Comparison of ENCODE assay signal across 19 cellular contexts in genomic region chr16:84875846-84876245, GRCh38. TPM values are rescaled to one million over a fixed set of nuclear protein-coding genes. Genes with fewer than 3 reads are reported as not detected.
DNase-seq lines count a peak whose midpoint lies in the region; ATAC-seq, FAIRE-seq and TF ChIP-seq lines count a peak whose summit lies in the region.
"Had no signal": no experiment of that assay in that cellular context is flagged by ENCODE, and none has a peak within 500 bp of the region (broad histone marks: within the 10 kb centered on the region; RNA-seq: fewer than 3 reads in every experiment).

No MANE protein-coding gene starts in this region.

- H3K9me1 ChIP-seq in IMR-90 (ENCODE audit: insufficient read depth, low read length) (peaks cover 6% of the 10 kb centered on the region; the same call in 1 of the 2 replicates), K562 (ENCODE audit: control insufficient read depth, insufficient read depth, low read length) (no peaks in the 10 kb centered on the region)

- in situ Hi-C loops in IMR-90 (cut with MboI; ENCODE audit: low sequenced_read_pairs), result no loop called here
- in situ Hi-C loops in K562 (cut with MboI), result no loop called here

- 100% methylated on average over 3 of the region's 6 CpGs; no CpG with 5 or more reads in 1 of the 2 experiments for WGBS in IMR-90 (ENCODE audit: extremely low coverage in 2 of 2, insufficient read length in 1 of 2), 2 experiments
- 86% methylated on average over 6 of the region's 6 CpGs for WGBS in K562 (ENCODE audit: insufficient coverage, low coverage, missing lambda C conversion rate)

- no peak overlapping the region for H3K23ac ChIP-seq in IMR-90 (ENCODE audit: low read depth, low read length)

- no peaks in the 10 kb centered on the region for H3K27me3 ChIP-seq in left ventricle myocardium inferior (ENCODE audit: low read depth)
- no peaks in the 10 kb centered on the region for H3K27me3 ChIP-seq in IMR-90 (ENCODE audit: control insufficient read depth, insufficient read depth, low read length)
- H3K27me3 ChIP-seq in K562 (ENCODE audit: control insufficient read depth in 2 of 2, insufficient read depth in 2 of 2, low read length in 2 of 2), result no peaks in the 10 kb centered on the region
- H3K27me3 ChIP-seq in osteoblast (ENCODE audit: insufficient read depth, low read length), result no peaks in the 10 kb centered on the region
- H3K27me3 ChIP-seq in naive thymus-derived CD4-positive, alpha-beta T cell (ENCODE audit: control insufficient read depth in 2 of 2, insufficient read depth in 2 of 2, low read length in 2 of 2), result no peaks in the 10 kb centered on the region
- H3K27me3 ChIP-seq: BLaER1 treated with 17β-estradiol and CSF1 and Interleukin-3, amounts not matched to agents 10 nM and 100 nM had no signal

- H3K9me3 ChIP-seq in left ventricle myocardium inferior (replicated peaks), result no peaks in the 10 kb centered on the region
- peaks cover 5% of the 10 kb centered on the region for H3K9me3 ChIP-seq in IMR-90 (ENCODE audit: control insufficient read depth, insufficient read depth, low read length)
- H3K9me3 ChIP-seq in K562 (replicated peaks; ENCODE audit: control insufficient read depth, insufficient read depth, low read depth, low read length), result no peaks in the 10 kb centered on the region
- H3K9me3 ChIP-seq in osteoblast (ENCODE audit: low read depth, low read length), result no peaks in the 10 kb centered on the region
- no peaks in the 10 kb centered on the region for H3K9me3 ChIP-seq in naive thymus-derived CD4-positive, alpha-beta T cell (ENCODE audit: control insufficient read depth in 2 of 3, low read length in 3 of 3)
- H3K9me3 ChIP-seq in OCI-LY7 (ENCODE audit: low read length), result no peaks in the 10 kb centered on the region

- BruUV-seq in IMR-90 (replicated peaks; lab: Mats Ljungman, UMichigan) (no TSS peak), K562 (replicated peaks; lab: Mats Ljungman, UMichigan) (no TSS peak), OCI-LY7 (replicated peaks; lab: Mats Ljungman, UMichigan) (no TSS peak)

- H4K5ac ChIP-seq in IMR-90 (ENCODE audit: low read depth, low read length), result no peak overlapping the region; the same call in 1 of the 2 replicates

- H2BK20ac ChIP-seq in IMR-90 (ENCODE audit: low read depth, low read length), result no peak overlapping the region

- H3K4me1 Mint-ChIP-seq in naive thymus-derived CD4-positive, alpha-beta T cell, result no peaks in the 10 kb centered on the region
- H3K4me1 Mint-ChIP-seq: B cell; CD4-positive, CD25-positive, alpha-beta regulatory T cell; CD8-positive, alpha-beta memory T cell had no signal

- TF ChIP-seq CTCF in left ventricle myocardium inferior (IDR thresholded peaks at IDR 0.05; ENCODE audit: borderline replicate concordance) (no peak), IMR-90 (conservative IDR thresholded peaks at IDR 0.05; ENCODE audit: low read depth, low read length) (no peak), K562 (IDR thresholded peaks at IDR 0.05 in 2 of 3, conservative IDR thresholded peaks at IDR 0.05 in 1 of 3; ENCODE audit: insufficient read depth in 2 of 3, low read depth in 1 of 3, low read length in 3 of 3) (no peak), osteoblast (IDR thresholded peaks at IDR 0.05; ENCODE audit: extremely low read depth, low read depth, low read length) (no peak), OCI-LY7 (conservative IDR thresholded peaks at IDR 0.05; ENCODE audit: low read length) (no peak)

- CTCF ChIA-PET in IMR-90 (lab: Yijun Ruan, JAX), result no interaction called here
- CTCF ChIA-PET in K562 (lab: Yijun Ruan, JAX; ENCODE audit: low intra/inter-chr PET ratio), result no interaction called here
- CTCF ChIA-PET in naive thymus-derived CD4-positive, alpha-beta T cell (lab: Charles Lee), result no interaction called here
- CTCF ChIA-PET in OCI-LY7 (lab: Charles Lee; ENCODE audit: unreplicated experiment), result no interaction called here

- no peak for TF ChIP-seq POLR2A in IMR-90 (IDR thresholded peaks at IDR 0.05; ENCODE audit: low read depth, low read length)
- no peak for TF ChIP-seq POLR2A in K562 (conservative IDR thresholded peaks at IDR 0.05)

- peaks cover 0 to 1% (median 0%) of the 10 kb centered on the region in 5 donors for H3K36me3 Mint-ChIP-seq in naive thymus-derived CD4-positive, alpha-beta T cell
- H3K36me3 Mint-ChIP-seq: CD4-positive, CD25-positive, alpha-beta regulatory T cell; CD8-positive, alpha-beta memory T cell had no signal

- no peak overlapping the region for H2BK15ac ChIP-seq in IMR-90 (ENCODE audit: low read depth, low read length)

- FAIRE-seq in K562 (lab: Jason Lieb, UNC), result no peak
- FAIRE-seq: H54 had no signal

- no peak overlapping the region for H2AK5ac ChIP-seq in IMR-90 (ENCODE audit: low read depth, low read length)

- H3K4me3 Mint-ChIP-seq in naive thymus-derived CD4-positive, alpha-beta T cell, result no peak overlapping the region
- H3K4me3 Mint-ChIP-seq: B cell; CD4-positive, CD25-positive, alpha-beta regulatory T cell; CD8-positive, alpha-beta memory T cell; GM23338 had no signal

- H3K9me3 Mint-ChIP-seq in naive thymus-derived CD4-positive, alpha-beta T cell, result no peaks in the 10 kb centered on the region
- H3K9me3 Mint-ChIP-seq: CD4-positive, CD25-positive, alpha-beta regulatory T cell; CD8-positive, alpha-beta memory T cell; GM23338 had no signal

- dilution Hi-C loops in IMR-90 (cut with HindIII; ENCODE audit: low sequenced_read_pairs, unreplicated experiment), result no loop called here

- H3K9me2 ChIP-seq in OCI-LY7 (ENCODE audit: insufficient read depth, low read length), result no peaks in the 10 kb centered on the region

- no peak overlapping the region for H3K4ac ChIP-seq in IMR-90 (ENCODE audit: low read depth, low read length)

- no peak overlapping the region for H3K56ac ChIP-seq in IMR-90 (ENCODE audit: extremely low read depth, insufficient read depth, low read length)

- H3K27ac ChIP-seq in left ventricle myocardium inferior (replicated peaks) (no peak overlapping the region), IMR-90 (ENCODE audit: insufficient read depth, low read length) (no peak overlapping the region), K562 (ENCODE audit: extremely low read depth, low read depth, low read length) (no peak overlapping the region), osteoblast (ENCODE audit: low read depth, low read length) (no peak overlapping the region), OCI-LY7 (ENCODE audit: low read depth, low read length, poor library complexity, severe bottlenecking) (no peak overlapping the region)
- no peak overlapping the region for H3K27ac ChIP-seq in naive thymus-derived CD4-positive, alpha-beta T cell (ENCODE audit: low read depth, low read length)
- H3K27ac ChIP-seq: BLaER1 treated with 17β-estradiol and CSF1 and Interleukin-3, amounts not matched to agents 10 nM and 100 nM had no signal

- no peak for TF ChIP-seq EP300 in K562 (IDR thresholded peaks at IDR 0.05; ENCODE audit: low read length)

- no peak overlapping the region for H4K8ac ChIP-seq in IMR-90 (ENCODE audit: low read depth in 2 of 2, low read length in 2 of 2)

- POLR2A ChIA-PET in IMR-90 (lab: Charles Lee; ENCODE audit: unreplicated experiment) (interaction anchor here (0.6 kb wide), 1 partner anchor 11 kb away, joined by 3 read pairs; no protein-coding TSS in a partner anchor), K562 (lab: Yijun Ruan, JAX) (interaction anchor here (2.7 kb wide), 1 partner anchor 10 kb away, joined by 9 read pairs; no protein-coding TSS in a partner anchor), OCI-LY7 (lab: Charles Lee) (interaction anchor here (0.6 to 3.1 kb wide), 7 partner anchors 10 to 36 kb away, joined by 3 to 19 read pairs (median 3); no protein-coding TSS in a partner anchor)
- POLR2A ChIA-PET in naive thymus-derived CD4-positive, alpha-beta T cell (lab: Charles Lee), result no interaction called here

- no peak overlapping the region for H3K27ac Mint-ChIP-seq in naive thymus-derived CD4-positive, alpha-beta T cell
- H3K27ac Mint-ChIP-seq: B cell; CD4-positive, CD25-positive, alpha-beta regulatory T cell; CD8-positive, alpha-beta memory T cell; GM23338 had no signal

- H3K4me2 ChIP-seq in IMR-90 (ENCODE audit: low read depth, low read length), result no peak overlapping the region
- no peak overlapping the region for H3K4me2 ChIP-seq in K562 (ENCODE audit: insufficient read depth, low read length)
- no peak overlapping the region for H3K4me2 ChIP-seq in osteoblast (ENCODE audit: insufficient read depth, low read length)
- H3K4me2 ChIP-seq in OCI-LY7 (ENCODE audit: low read length), result no peak overlapping the region
- H3K4me2 ChIP-seq: BLaER1 treated with 17β-estradiol and CSF1 and Interleukin-3, amounts not matched to agents 10 nM and 100 nM; GM23338 had no signal

- H3K18ac ChIP-seq in IMR-90 (ENCODE audit: low read depth, low read length), result peak overlapping the region; percentile 0; the same call in 1 of the 2 replicates

- no peaks in the 10 kb centered on the region for H3K79me1 ChIP-seq in IMR-90 (ENCODE audit: low read depth in 1 of 2, low read length in 2 of 2)

- no peak overlapping the region for H2AK9ac ChIP-seq in IMR-90 (replicated peaks; ENCODE audit: low read depth, low read length, poor library complexity)

- no peak overlapping the region for H2AFZ ChIP-seq in IMR-90 (replicated peaks; ENCODE audit: low read length, poor library complexity)
- H2AFZ ChIP-seq in K562 (ENCODE audit: low read depth, low read length), result no peak overlapping the region
- no peak overlapping the region for H2AFZ ChIP-seq in osteoblast (ENCODE audit: low read length)
- no peak overlapping the region for H2AFZ ChIP-seq in OCI-LY7 (ENCODE audit: low read length)
- H2AFZ ChIP-seq: GM23338 had no signal

- H2BK120ac ChIP-seq in IMR-90 (ENCODE audit: low read depth, low read length), result no peak overlapping the region

- H3K4me1 ChIP-seq in left ventricle myocardium inferior (peaks cover 4% of the 10 kb centered on the region), IMR-90 (ENCODE audit: control insufficient read depth, insufficient read depth, low read length) (peaks cover 10% of the 10 kb centered on the region), K562 (replicated peaks in 1 of 2; ENCODE audit: control insufficient read depth in 2 of 2, insufficient read depth in 2 of 2, low read length in 2 of 2) (peaks cover 24 to 27% of the 10 kb centered on the region in 2 experiments), osteoblast (ENCODE audit: insufficient read depth, low read length) (no peaks in the 10 kb centered on the region), OCI-LY7 (ENCODE audit: insufficient read depth, low read length, poor library complexity, severe bottlenecking) (peaks cover 49% of the 10 kb centered on the region)
- H3K4me1 ChIP-seq in naive thymus-derived CD4-positive, alpha-beta T cell (ENCODE audit: control insufficient read depth in 2 of 2, insufficient read depth in 2 of 2, low read length in 2 of 2), result no peaks in the 10 kb centered on the region

- no peaks in the 10 kb centered on the region for H3K27me3 Mint-ChIP-seq in naive thymus-derived CD4-positive, alpha-beta T cell
- H3K27me3 Mint-ChIP-seq: CD4-positive, CD25-positive, alpha-beta regulatory T cell had no signal

- peaks cover 49% of the 10 kb centered on the region for H3K36me3 ChIP-seq in left ventricle myocardium inferior
- H3K36me3 ChIP-seq in IMR-90 (ENCODE audit: control insufficient read depth, insufficient read depth, low read length), result peaks cover 52% of the 10 kb centered on the region
- no peaks in the 10 kb centered on the region for H3K36me3 ChIP-seq in K562 (ENCODE audit: control insufficient read depth, insufficient read depth, low read length)
- no peaks in the 10 kb centered on the region for H3K36me3 ChIP-seq in osteoblast (ENCODE audit: insufficient read depth, low read length)
- H3K36me3 ChIP-seq in naive thymus-derived CD4-positive, alpha-beta T cell (ENCODE audit: control insufficient read depth in 2 of 3, insufficient read depth in 3 of 3, low read length in 3 of 3), result no peaks in the 10 kb centered on the region
- no peaks in the 10 kb centered on the region; the same call in 1 of the 2 replicates for H3K36me3 ChIP-seq in OCI-LY7 (ENCODE audit: insufficient read depth, low read length)

- DNase-seq in left ventricle myocardium superior (peak; percentile 18), left ventricle myocardium inferior (no peak), IMR-90 (no peak), K562 (ENCODE audit: extremely low read depth in 1 of 4, low spot score in 3 of 4) (no peak), osteoblast (ENCODE audit: insufficient read length, low spot score, missing footprints) (peak; percentile 53), OCI-LY7 (ENCODE audit: low spot score) (no peak)
- DNase-seq in naive thymus-derived CD4-positive, alpha-beta T cell, result no peak
- DNase-seq: 8988T; CD4-positive, CD25-positive, alpha-beta regulatory T cell; CD8-positive, alpha-beta memory T cell; COR-L47; DMS 273 treated with DMSO at 0.1 percent for 48 hours; DMS79; GDM1; HCEC 1CT had no signal

- TF ChIP-seq RAD21 in IMR-90 (IDR thresholded peaks at IDR 0.05; ENCODE audit: low read length) (no peak), K562 (CRISPR knock-in tag; conservative IDR thresholded peaks at IDR 0.05 in 1 of 2, IDR thresholded peaks at IDR 0.05 in 1 of 2) (no peak)

- H4K20me1 ChIP-seq in IMR-90 (ENCODE audit: insufficient read depth, low read length) (no peaks in the 10 kb centered on the region), K562 (replicated peaks; ENCODE audit: control insufficient read depth, insufficient read depth, low read length) (no peaks in the 10 kb centered on the region), osteoblast (ENCODE audit: insufficient read depth, low read length) (no peaks in the 10 kb centered on the region), OCI-LY7 (ENCODE audit: insufficient read depth, low read length) (no peaks in the 10 kb centered on the region)
- H4K20me1 ChIP-seq: BLaER1 treated with 17β-estradiol and CSF1 and Interleukin-3, amounts not matched to agents 10 nM and 100 nM had no signal

- no peak overlapping the region for H2BK5ac ChIP-seq in IMR-90 (ENCODE audit: low read depth, low read length, poor library complexity, severe bottlenecking)

- H3K79me2 ChIP-seq in K562 (ENCODE audit: control insufficient read depth, insufficient read depth, low read length) (no peaks in the 10 kb centered on the region), osteoblast (ENCODE audit: insufficient read depth, low read length) (no peaks in the 10 kb centered on the region), OCI-LY7 (ENCODE audit: insufficient read depth, low read depth, low read length) (no peaks in the 10 kb centered on the region)

- no peak overlapping the region for H3K4me3 ChIP-seq in left ventricle myocardium inferior
- H3K4me3 ChIP-seq in IMR-90 (ENCODE audit: insufficient read depth, low read depth, low read length), result no peak overlapping the region
- no peak overlapping the region for H3K4me3 ChIP-seq in K562
- H3K4me3 ChIP-seq in osteoblast (ENCODE audit: insufficient read depth, low read length), result no peak overlapping the region
- H3K4me3 ChIP-seq in naive thymus-derived CD4-positive, alpha-beta T cell (ENCODE audit: low read length), result no peak overlapping the region
- no peak overlapping the region for H3K4me3 ChIP-seq in OCI-LY7 (ENCODE audit: low read depth, low read length, poor library complexity, severe bottlenecking)
- H3K4me3 ChIP-seq: BLaER1 treated with 17β-estradiol and CSF1 and Interleukin-3, amounts not matched to agents 10 nM and 100 nM; GM23338 had no signal

- H3K9ac ChIP-seq in IMR-90 (ENCODE audit: low read depth, low read length) (no peak overlapping the region), K562 (ENCODE audit: insufficient read depth in 1 of 2, low read depth in 2 of 2, low read length in 2 of 2) (no peak overlapping the region)
- H3K9ac ChIP-seq: BLaER1 treated with 17β-estradiol and CSF1 and Interleukin-3, amounts not matched to agents 10 nM and 100 nM had no signal

- H4K91ac ChIP-seq in IMR-90 (ENCODE audit: insufficient read depth, low read depth, low read length), result no peak overlapping the region; the same call in 1 of the 2 replicates

- ATAC-seq in left ventricle myocardium superior (no peak), IMR-90 (ENCODE audit: low read depth) (no peak), K562 (no peak)
- no peak for ATAC-seq in naive thymus-derived CD4-positive, alpha-beta T cell

- no peak overlapping the region for H3K14ac ChIP-seq in IMR-90 (replicated peaks; ENCODE audit: low read depth, low read length)

- intact Hi-C loops in left ventricle myocardium superior (cut with micrococcal nuclease) (no loop called here), left ventricle myocardium inferior (cut with micrococcal nuclease) (no loop called here), IMR-90 (cut with micrococcal nuclease) (loop anchor here (2.0 kb wide), 1 partner anchor 39 kb away; no protein-coding TSS in a partner anchor), K562 (cut with micrococcal nuclease) (no loop called here), OCI-LY7 (cut with micrococcal nuclease; ENCODE audit: unreplicated experiment) (no loop called here)
- intact Hi-C loops in naive thymus-derived CD4-positive, alpha-beta T cell (cut with micrococcal nuclease), result no loop called here

RNA-seq across cellular contexts. Expression of gene CRISPLD2, which starts 56.1 kb away (rescaled TPM):
- total RNA-seq in left ventricle myocardium superior (29.1 TPM), left ventricle myocardium inferior (12.8 TPM), IMR-90 (2012; rRNA removed) (35.0 and 37.5 TPM in 2 replicates), K562 (2014; rRNA removed) (0.12 TPM in 1 of 2 replicates, not detected in the other), K562 (2014; rRNA removed; fragmentation: Illumina TruSeq; extraction: Trizol) (0.04 and 0.10 TPM in 2 replicates), K562 (2015; rRNA removed; fragmentation: Illumina TruSeq; extraction: Trizol) (not detected in 2 replicates), K562 (2021) (0.22 and 0.24 TPM in 2 replicates), osteoblast (40.2 and 122 TPM in 2 replicates), OCI-LY7 (2022) (0.53 and 0.99 TPM in 2 replicates)
- polyA plus RNA-seq in IMR-90 (2012; rRNA removed) (21.3 and 23.1 TPM in 2 replicates), K562 (2011; rRNA removed) (0.05 TPM in 1 of 2 replicates, not detected in the other), K562 (2014; fragmentation: Illumina TruSeq; extraction: Trizol) (0.03 and 0.06 TPM in 2 replicates), K562 (2014; fragmentation: Nextera tagmentation; extraction: Ambion mirVana) (under 1 TPM in 1 of 2 experiments, not detected in 1; 0.03 TPM), K562 (2014; rRNA removed) (0.08 TPM in 1 of 2 replicates, not detected in the other)
- polyA plus RNA-seq in IMR-90 (2012; cell fraction: cytosol; rRNA removed), result 17.6 and 30.1 TPM in 2 replicates
- polyA plus RNA-seq in IMR-90 (2012; cell fraction: nucleus; rRNA removed; ENCODE audit: low replicate concordance), result 26.7 and 30.7 TPM in 2 replicates
- 0.42 TPM in 1 of 2 replicates, not detected in the other for total RNA-seq in K562 (2011; cell fraction: chromatin; rRNA removed; ENCODE audit: low replicate concordance)
- 0.13 and 0.17 TPM in 2 replicates for total RNA-seq in K562 (2011; cell fraction: nucleolus; rRNA removed)
- 0.31 TPM in 1 of 2 replicates, not detected in the other for total RNA-seq in K562 (2011; cell fraction: nucleoplasm; rRNA removed)
- polyA plus RNA-seq in K562 (2011; cell fraction: cytosol; rRNA removed), result 0.03 and 0.19 TPM in 2 replicates
- polyA plus RNA-seq in K562 (2011; cell fraction: nucleus; rRNA removed), result 0.34 TPM in 1 of 2 replicates, not detected in the other
- 0.07 and 0.16 TPM in 2 replicates for polyA plus RNA-seq in K562 (2012)
- polyA minus RNA-seq in K562 (2011; rRNA and poly(A)+ RNA removed), result 0.04 and 0.06 TPM in 2 replicates
- polyA minus RNA-seq in K562 (2011; cell fraction: cytosol; rRNA and poly(A)+ RNA removed), result not detected in 2 replicates
- polyA minus RNA-seq in K562 (2011; cell fraction: nucleus; rRNA and poly(A)+ RNA removed), result 0.27 TPM in 1 of 2 replicates, not detected in the other
- 10 to 100 TPM in 1 of 5 experiments, 1 to 10 TPM in 1, under 1 TPM in 3; 0.38 to 14.4 (median 0.49) TPM for total RNA-seq in naive thymus-derived CD4-positive, alpha-beta T cell
- 1 to 10 TPM in 1 of 2 donors, under 1 TPM in 1; 0.82 to 1.7 TPM for polyA plus RNA-seq in naive thymus-derived CD4-positive, alpha-beta T cell
- 0.28 and 0.47 TPM in 2 replicates for total RNA-seq in OCI-LY7 (2014; rRNA removed; shearing (Covaris generic))

Comparison
In these comparisons a context has a peak if more than half of its experiments do, and no peak if none do; other contexts are left out.
1. DNase-seq: peak in left ventricle myocardium superior (single experiment) and osteoblast (single experiment); none in left ventricle myocardium inferior (single experiment), IMR-90 (single experiment), K562 (0 of 4), naive thymus-derived CD4-positive, alpha-beta T cell (0 of 9) and OCI-LY7 (single experiment).